8 cellular contexts compared by ENCODE assay signal in the genomic region with DNA sequence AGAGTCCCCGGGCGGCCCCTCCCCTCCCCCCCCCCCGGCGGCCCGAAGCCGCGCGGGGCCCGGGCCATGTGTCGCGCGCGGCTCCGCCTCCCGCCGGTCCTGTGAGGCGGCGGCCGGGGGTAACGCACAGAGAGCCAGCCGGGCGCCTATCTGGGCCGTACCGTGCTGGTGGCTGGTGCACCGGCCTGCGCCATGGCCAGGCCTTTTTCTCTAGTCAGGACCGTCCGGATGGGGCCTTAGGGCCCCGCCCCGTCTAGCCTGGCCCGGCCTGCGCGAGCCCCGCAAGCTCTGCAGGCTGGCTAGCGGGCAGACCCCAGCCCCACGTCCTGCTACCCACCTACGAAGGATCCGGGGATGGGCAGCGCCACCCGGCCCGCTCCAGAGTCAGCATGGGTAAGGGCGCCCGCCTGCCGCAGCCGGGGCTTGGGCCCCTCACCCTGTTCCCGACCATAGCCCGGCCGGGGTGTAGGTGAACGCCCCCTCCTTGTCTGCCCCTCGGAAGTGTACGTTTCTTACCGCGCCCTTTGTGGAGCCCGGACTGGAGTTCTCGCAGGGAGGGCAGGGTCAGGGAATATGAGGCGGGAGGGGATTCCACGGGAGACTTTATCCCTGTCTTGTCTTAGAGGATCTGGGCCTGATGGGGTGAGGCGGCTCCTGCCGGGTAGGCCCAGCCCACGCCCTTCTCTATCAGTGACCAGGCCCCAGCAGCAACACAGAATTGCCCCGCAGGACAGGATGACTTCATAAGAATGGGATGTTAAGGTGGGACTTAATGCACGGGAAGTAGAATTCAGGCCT. TPM values are rescaled to one million over a fixed set of nuclear protein-coding genes. Genes with fewer than 3 reads are reported as not detected.
DNase-seq lines count a peak whose midpoint lies in the region; ATAC-seq and TF ChIP-seq lines count a peak whose summit lies in the region.

Gene CENPT (minus strand): TSS at position 630 of the 798 bp plus-strand sequence. CDS start 13,834 bp downstream, outside the sequence.

- H4K20me1 ChIP-seq in KMS-11 (ENCODE audit: insufficient read depth) = no peaks in the 10 kb centered on the region

- POLR2A ChIA-PET in activated CD8-positive, alpha-beta T cell treated with anti-CD3 and anti-CD28 coated beads, Interleukin-2, amount 10 ng/mL, durations not matched to agents 7 days and 5 days (lab: Charles Lee) = interaction anchor here (0.5 to 4.2 kb wide), 2 partner anchors 14 to 427 kb away, joined by 3 to 28 read pairs; no protein-coding TSS in a partner anchor

- H3K27ac Mint-ChIP-seq in activated CD8-positive, alpha-beta T cell treated with anti-CD3 and anti-CD28 coated beads, Interleukin-2, amount 10 ng/mL, durations not matched to agents 7 days and 5 days = peak within 1 kb of the TSS; percentile 82
- peak within 1 kb of the TSS; percentile 95 for H3K27ac Mint-ChIP-seq in nephron progenitor cell

- H3K79me2 ChIP-seq in KMS-11 (ENCODE audit: insufficient read depth, low read depth) = peaks cover 82% of the 10 kb centered on the region

- H3K4me3 ChIP-seq in KMS-11 (IDR thresholded peaks at IDR 0.05; ENCODE audit: insufficient read depth, low read depth, low read length) = no peak within 1 kb of the TSS
- peak within 1 kb of the TSS; percentile 83 for H3K4me3 ChIP-seq in fibroblast of the aortic adventitia (ENCODE audit: low read depth, low read length)

- H3K36me3 Mint-ChIP-seq in activated CD8-positive, alpha-beta T cell treated with anti-CD3 and anti-CD28 coated beads, Interleukin-2, amount 10 ng/mL, durations not matched to agents 7 days and 5 days (ENCODE audit: low read depth) = peaks cover 31% of the 10 kb centered on the region
- peaks cover 16% of the 10 kb centered on the region for H3K36me3 Mint-ChIP-seq in nephron progenitor cell (ENCODE audit: low read depth)

- H3K4me1 Mint-ChIP-seq in activated CD8-positive, alpha-beta T cell treated with anti-CD3 and anti-CD28 coated beads, Interleukin-2, amount 10 ng/mL, durations not matched to agents 7 days and 5 days (ENCODE audit: low read depth) = peaks cover 47% of the 10 kb centered on the region
- H3K4me1 Mint-ChIP-seq in nephron progenitor cell = peaks cover 51% of the 10 kb centered on the region

- peak; percentile 50 for ATAC-seq in activated CD8-positive, alpha-beta T cell treated with anti-CD3 and anti-CD28 coated beads, Interleukin-2, amount 10 ng/mL, durations not matched to agents 7 days and 5 days

- no peaks in the 10 kb centered on the region for H3K27me3 ChIP-seq in KMS-11 (ENCODE audit: insufficient read depth, low read depth)

- no peaks in the 10 kb centered on the region for H3K36me3 ChIP-seq in KMS-11 (ENCODE audit: insufficient read depth)

- TF ChIP-seq CTCF in KMS-11 (conservative IDR thresholded peaks at IDR 0.05; ENCODE audit: low read depth, low read length) = no peak
- TF ChIP-seq CTCF in fibroblast of the aortic adventitia (IDR thresholded peaks at IDR 0.05; ENCODE audit: insufficient read depth, low read length) = no peak
- TF ChIP-seq CTCF in nephron progenitor cell (IDR thresholded peaks at IDR 0.05) = no peak

- no peaks in the 10 kb centered on the region for H3K9me3 Mint-ChIP-seq in activated CD8-positive, alpha-beta T cell treated with anti-CD3 and anti-CD28 coated beads, Interleukin-2, amount 10 ng/mL, durations not matched to agents 7 days and 5 days (ENCODE audit: insufficient read depth)
- no peaks in the 10 kb centered on the region for H3K9me3 Mint-ChIP-seq in nephron progenitor cell

- DNase-seq in SIG-M5 treated with dmso at 0.1 percent for 504 hours (lab: John Stamatoyannopoulos, UW; ENCODE audit: unreplicated experiment) = peak; percentile 37
- no peak for DNase-seq in SIG-M5 (lab: John Stamatoyannopoulos, UW)
- peak; percentile 42 for DNase-seq in H4 (ENCODE audit: low spot score)
- DNase-seq in activated CD8-positive, alpha-beta T cell treated with anti-CD3 and anti-CD28 coated beads, Interleukin-2, amount 10 ng/mL, durations not matched to agents 7 days and 5 days = no peak
- peak; percentile 61 for DNase-seq in fibroblast of the aortic adventitia (ENCODE audit: low read depth)
- no peak for DNase-seq in nephron progenitor cell
- DNase-seq in D341Med (ENCODE audit: low spot score) = no peak

- H3K4me1 ChIP-seq in KMS-11 (ENCODE audit: low read depth, poor library complexity, severe bottlenecking) = peaks cover 33% of the 10 kb centered on the region

- H3K4me3 Mint-ChIP-seq in activated CD8-positive, alpha-beta T cell treated with anti-CD3 and anti-CD28 coated beads, Interleukin-2, amount 10 ng/mL, durations not matched to agents 7 days and 5 days = peak within 1 kb of the TSS; percentile 96
- H3K4me3 Mint-ChIP-seq in nephron progenitor cell = peak within 1 kb of the TSS; percentile 93

- H3K27ac ChIP-seq in KMS-11 = peak within 1 kb of the TSS; percentile 58

- H3K9ac ChIP-seq in KMS-11 = peak within 1 kb of the TSS; percentile 77

- H2AFZ ChIP-seq in KMS-11 (ENCODE audit: low read depth) = peak within 1 kb of the TSS; percentile 55

- H3K4me2 ChIP-seq in KMS-11 = peak within 1 kb of the TSS; percentile 88

- CTCF ChIA-PET in activated CD8-positive, alpha-beta T cell treated with anti-CD3 and anti-CD28 coated beads, Interleukin-2, amount 10 ng/mL, durations not matched to agents 7 days and 5 days (lab: Charles Lee) = interaction anchor here (1.7 to 2.7 kb wide), 2 partner anchors 31 to 174 kb away, joined by 4 to 10 read pairs; no protein-coding TSS in a partner anchor

- H3K27me3 Mint-ChIP-seq in activated CD8-positive, alpha-beta T cell treated with anti-CD3 and anti-CD28 coated beads, Interleukin-2, amount 10 ng/mL, durations not matched to agents 7 days and 5 days (ENCODE audit: low read depth) = no peaks in the 10 kb centered on the region
- H3K27me3 Mint-ChIP-seq in nephron progenitor cell (ENCODE audit: low read depth, poor library complexity) = no peaks in the 10 kb centered on the region

RNA-seq across cellular contexts. Expression of gene CENPT, which starts in this region (rescaled TPM):
- 12.0 and 20.8 TPM in 2 replicates for total RNA-seq in H4 (2014; rRNA removed; shearing (Covaris generic))
- 10 to 100 TPM; 58.9 to 63.6 TPM for total RNA-seq in activated CD8-positive, alpha-beta T cell treated with anti-CD3 and anti-CD28 coated beads, Interleukin-2, amount 10 ng/mL, durations not matched to agents 7 days and 5 days
- total RNA-seq in fibroblast of the aortic adventitia (ENCODE audit: low replicate concordance) = 28.9 and 39.9 TPM in 2 replicates

Comparison
In these comparisons a context has a peak if more than half of its experiments do, and no peak if none do; other contexts are left out.
1. DNase-seq: peak in SIG-M5 treated with dmso at 0.1 percent for 504 hours (single experiment), H4 (single experiment) and fibroblast of the aortic adventitia (single experiment); none in SIG-M5 (single experiment), activated CD8-positive, alpha-beta T cell treated with anti-CD3 and anti-CD28 coated beads, Interleukin-2, amount 10 ng/mL, durations not matched to agents 7 days and 5 days (single experiment), nephron progenitor cell (single experiment) and D341Med (single experiment).